In the genomic region with DNA sequence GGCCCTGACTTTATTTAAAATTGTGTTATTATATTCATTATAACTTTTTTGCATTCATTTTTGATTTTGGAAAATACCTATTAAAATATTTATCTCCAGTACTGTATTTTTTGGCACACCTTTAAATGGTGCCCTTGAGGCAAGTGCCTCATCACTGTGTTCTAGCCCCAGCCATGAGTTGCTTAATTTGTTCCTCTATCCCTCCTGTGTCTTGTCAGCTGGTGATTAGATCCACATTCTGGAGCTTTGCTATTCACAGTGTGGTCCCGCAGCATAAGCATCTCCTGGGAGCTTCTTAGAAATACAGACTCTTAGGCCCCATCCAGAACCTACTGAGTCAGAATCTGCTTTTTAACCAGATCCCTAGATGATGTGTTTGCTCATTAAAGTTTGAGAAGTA, we compare ENCODE assay signal across 24 cellular contexts. TPM values are rescaled to one million over a fixed set of nuclear protein-coding genes. Genes with fewer than 3 reads are reported as not detected.
DNase-seq lines count a peak whose midpoint lies in the region; ATAC-seq and TF ChIP-seq lines count a peak whose summit lies in the region.
"Had no signal": no experiment of that assay in that cellular context is flagged by ENCODE, and none has a peak within 500 bp of the region (broad histone marks: within the 10 kb centered on the region; RNA-seq: fewer than 3 reads in every experiment).

No MANE protein-coding gene starts in this region.

- TF ChIP-seq CTCF in natural killer cell (IDR thresholded peaks at IDR 0.05): no peak

- H3K27ac Mint-ChIP-seq in natural killer cell: peak overlapping the region; percentile 1 to 37
- no peak overlapping the region for H3K27ac Mint-ChIP-seq in natural killer cell treated with Interleukin-12 subunit alpha and Interleukin-12 subunit beta and Interleukin-15 and Interleukin-18, amount 100 ng/mL, for 72 hours
- no peak overlapping the region for H3K27ac Mint-ChIP-seq in activated T-helper 17 cell treated with anti-CD3 and anti-CD28 coated beads, Interleukin-2, amount 50 U/mL, for 72 hours
- H3K27ac Mint-ChIP-seq: CD14-positive monocyte; CD4-positive, alpha-beta T cell had no signal

- ATAC-seq in Right ventricle myocardium inferior (peak; percentile 49), left cardiac atrium (no peak), natural killer cell (no peak), left ventricle myocardium superior (peak; percentile 58), HG02798 (IDR thresholded peaks at IDR 0.05; ENCODE audit: poor library complexity, unreplicated experiment) (no peak)
- ATAC-seq in natural killer cell treated with Interleukin-12 subunit alpha and Interleukin-12 subunit beta and Interleukin-15 and Interleukin-18, amount 100 ng/mL, for 72 hours: no peak
- peak; percentile 43 for ATAC-seq in activated T-helper 17 cell treated with anti-CD3 and anti-CD28 coated beads, Interleukin-2, amount 50 U/mL, for 72 hours (replicated peaks)
- ATAC-seq: A549, GM12878 had no signal

- H3K27me3 Mint-ChIP-seq in natural killer cell (ENCODE audit: low read depth in 2 of 2): no peaks in the 10 kb centered on the region
- H3K27me3 Mint-ChIP-seq in natural killer cell treated with Interleukin-12 subunit alpha and Interleukin-12 subunit beta and Interleukin-15 and Interleukin-18, amount 100 ng/mL, for 72 hours: no peaks in the 10 kb centered on the region
- H3K27me3 Mint-ChIP-seq in activated T-helper 17 cell treated with anti-CD3 and anti-CD28 coated beads, Interleukin-2, amount 50 U/mL, for 72 hours: no peaks in the 10 kb centered on the region
- H3K27me3 Mint-ChIP-seq: CD4-positive, alpha-beta T cell; CD8-positive, alpha-beta memory T cell had no signal

- peaks cover 29 to 47% of the 10 kb centered on the region in 2 donors for H3K4me1 Mint-ChIP-seq in natural killer cell
- H3K4me1 Mint-ChIP-seq in natural killer cell treated with Interleukin-12 subunit alpha and Interleukin-12 subunit beta and Interleukin-15 and Interleukin-18, amount 100 ng/mL, for 72 hours (ENCODE audit: low read depth in 2 of 2): peaks cover 36 to 45% of the 10 kb centered on the region in 2 donors
- H3K4me1 Mint-ChIP-seq in activated T-helper 17 cell treated with anti-CD3 and anti-CD28 coated beads, Interleukin-2, amount 50 U/mL, for 72 hours: peaks cover 20% of the 10 kb centered on the region
- H3K4me1 Mint-ChIP-seq: CD14-positive monocyte had no signal

- H3K4me3 Mint-ChIP-seq in natural killer cell: no peak overlapping the region
- H3K4me3 Mint-ChIP-seq in natural killer cell treated with Interleukin-12 subunit alpha and Interleukin-12 subunit beta and Interleukin-15 and Interleukin-18, amount 100 ng/mL, for 72 hours: no peak overlapping the region
- no peak overlapping the region for H3K4me3 Mint-ChIP-seq in activated T-helper 17 cell treated with anti-CD3 and anti-CD28 coated beads, Interleukin-2, amount 50 U/mL, for 72 hours
- H3K4me3 Mint-ChIP-seq: CD14-positive monocyte; CD4-positive, alpha-beta T cell; CD8-positive, alpha-beta memory T cell had no signal

- peaks cover 42% of the 10 kb centered on the region for H3K36me3 Mint-ChIP-seq in natural killer cell
- H3K36me3 Mint-ChIP-seq in natural killer cell treated with Interleukin-12 subunit alpha and Interleukin-12 subunit beta and Interleukin-15 and Interleukin-18, amount 100 ng/mL, for 72 hours: peaks cover 63% of the 10 kb centered on the region
- peaks cover 94% of the 10 kb centered on the region for H3K36me3 Mint-ChIP-seq in activated T-helper 17 cell treated with anti-CD3 and anti-CD28 coated beads, Interleukin-2, amount 50 U/mL, for 72 hours (ENCODE audit: low read depth)

- peaks cover 6 to 9% of the 10 kb centered on the region in 2 donors for H3K9me3 Mint-ChIP-seq in natural killer cell
- H3K9me3 Mint-ChIP-seq in natural killer cell treated with Interleukin-12 subunit alpha and Interleukin-12 subunit beta and Interleukin-15 and Interleukin-18, amount 100 ng/mL, for 72 hours: peaks cover 8% of the 10 kb centered on the region
- H3K9me3 Mint-ChIP-seq in activated T-helper 17 cell treated with anti-CD3 and anti-CD28 coated beads, Interleukin-2, amount 50 U/mL, for 72 hours: peaks cover 12% of the 10 kb centered on the region

- intact Hi-C loops in Right ventricle myocardium inferior (cut with DNase I): no loop called here
- intact Hi-C loops in left cardiac atrium (cut with DNase I): no loop called here
- intact Hi-C loops in natural killer cell (cut with micrococcal nuclease): no loop called here
- intact Hi-C loops in left ventricle myocardium superior (cut with micrococcal nuclease): no loop called here

- DNase-seq in Right ventricle myocardium inferior (ENCODE audit: missing footprints): no peak
- no peak for DNase-seq in left cardiac atrium
- DNase-seq in natural killer cell: no peak
- no peak for DNase-seq in natural killer cell treated with Interleukin-12 subunit alpha and Interleukin-12 subunit beta and Interleukin-15 and Interleukin-18, amount 100 ng/mL, for 72 hours (ENCODE audit: low spot score)
- no peak for DNase-seq in left ventricle myocardium superior
- DNase-seq in KG1 (lab: John Stamatoyannopoulos, UW): no peak
- DNase-seq: 8988T; ACHN; AML-193; BE2C; CD4-positive, alpha-beta T cell; CD8-positive, alpha-beta memory T cell; DMS 273 treated with DMSO at 0.1 percent for 48 hours; DMS79; EL; GDM1; GM23248; H7; HCEC 1CT had no signal

RNA-seq across cellular contexts. Expression of a gene that starts 19.8 kb away (rescaled TPM):
- total RNA-seq in Right ventricle myocardium inferior (28.4 TPM), left cardiac atrium (10 to 100 TPM; 28.9 to 37.8 TPM), natural killer cell (100 to 1,000 TPM in 1 of 3 donors, 10 to 100 TPM in 2; 70.0 to 106 (median 99.0) TPM), left ventricle myocardium superior (37.7 TPM)
- 100 to 1,000 TPM in 1 of 2 donors, 10 to 100 TPM in 1; 86.9 to 140 TPM for total RNA-seq in natural killer cell treated with Interleukin-12 subunit alpha and Interleukin-12 subunit beta and Interleukin-15 and Interleukin-18, amount 100 ng/mL, for 72 hours
- total RNA-seq in activated T-helper 17 cell treated with anti-CD3 and anti-CD28 coated beads, Interleukin-2, amount 50 U/mL, for 72 hours: 10 to 100 TPM; 32.7 to 33.9 TPM

Comparison
In these comparisons a context has a peak if more than half of its experiments do, and no peak if none do; other contexts are left out.
1. ATAC-seq: peak in Right ventricle myocardium inferior (single experiment), activated T-helper 17 cell treated with anti-CD3 and anti-CD28 coated beads, Interleukin-2, amount 50 U/mL, for 72 hours (single experiment) and left ventricle myocardium superior (single experiment); none in left cardiac atrium (0 of 2), natural killer cell (0 of 3), natural killer cell treated with Interleukin-12 subunit alpha and Interleukin-12 subunit beta and Interleukin-15 and Interleukin-18, amount 100 ng/mL, for 72 hours (0 of 2) and HG02798 (single experiment).
2. H3K27ac Mint-ChIP-seq: peak in natural killer cell (2 of 2); none in natural killer cell treated with Interleukin-12 subunit alpha and Interleukin-12 subunit beta and Interleukin-15 and Interleukin-18, amount 100 ng/mL, for 72 hours (0 of 2) and activated T-helper 17 cell treated with anti-CD3 and anti-CD28 coated beads, Interleukin-2, amount 50 U/mL, for 72 hours (single experiment).